ENCODE assay signal across 20 cellular contexts in genomic region chr3:152155246-152155645, GRCh38.
DNase-seq lines count a peak whose midpoint lies in the region; TF ChIP-seq lines count a peak whose summit lies in the region.
"Had no signal": no experiment of that assay in that cellular context is flagged by ENCODE, and none has a peak within 500 bp of the region (broad histone marks: within the 10 kb centered on the region; RNA-seq: fewer than 3 reads in every experiment).

No MANE protein-coding gene starts in this region.

- no peaks in the 10 kb centered on the region for H3K27me3 Mint-ChIP-seq in chondrocyte (ENCODE audit: low read depth)
- H3K27me3 Mint-ChIP-seq: B cell; CD4-positive, CD25-positive, alpha-beta regulatory T cell; IgD-negative memory B cell had no signal

- H4K20me1 ChIP-seq in PC-9 (ENCODE audit: insufficient read depth): no peaks in the 10 kb centered on the region

- H3K4me2 ChIP-seq in PC-9 (no peak overlapping the region), mesendoderm (ENCODE audit: low read length) (no peak overlapping the region), neuronal stem cell (ENCODE audit: insufficient read depth, low read length, poor library complexity, severe bottlenecking) (no peak overlapping the region)

- H3K27ac ChIP-seq in PC-9 (no peak overlapping the region), rectal smooth muscle tissue (ENCODE audit: low read depth, low read length) (peak overlapping the region; percentile 72), vagina (peak overlapping the region; percentile 76), mesendoderm (ENCODE audit: low read depth, low read length) (no peak overlapping the region), neuronal stem cell (replicated peaks; ENCODE audit: low read length) (no peak overlapping the region)

- H2BK15ac ChIP-seq in mesendoderm (replicated peaks; ENCODE audit: low read depth) (no peak overlapping the region), neuronal stem cell (ENCODE audit: low read length) (no peak overlapping the region)

- H2AK5ac ChIP-seq in mesendoderm (ENCODE audit: low read length): no peak overlapping the region
- H2AK5ac ChIP-seq in neuronal stem cell (ENCODE audit: low read depth, low read length): no peak overlapping the region

- 0 out of 2 replicates have a peak overlapping the region, but pooled peaks have one; percentile 31 for H2AFZ ChIP-seq in PC-9
- no peak overlapping the region for H2AFZ ChIP-seq in neuronal stem cell (ENCODE audit: low read length)

- CTCF ChIA-PET in PC-9 (lab: Charles Lee): no interaction called here

- H2BK12ac ChIP-seq in neuronal stem cell (ENCODE audit: low read length): no peak overlapping the region

- TF ChIP-seq POLR2A in vagina (IDR thresholded peaks at IDR 0.05): no peak

- H3K56ac ChIP-seq in mesendoderm (ENCODE audit: low read length): no peak overlapping the region

- no peak overlapping the region for H4K5ac ChIP-seq in mesendoderm (ENCODE audit: low read length)

- H2BK120ac ChIP-seq in mesendoderm (ENCODE audit: low read depth, low read length) (no peak overlapping the region), neuronal stem cell (ENCODE audit: low read depth, low read length) (no peak overlapping the region)

- H3K36me3 ChIP-seq in PC-9 (ENCODE audit: low read depth) (no peaks in the 10 kb centered on the region), rectal smooth muscle tissue (ENCODE audit: control insufficient read depth, insufficient read depth, low read length) (no peaks in the 10 kb centered on the region), vagina (no peaks in the 10 kb centered on the region), mesendoderm (ENCODE audit: control insufficient read depth, insufficient read depth, low read length) (no peaks in the 10 kb centered on the region), neuronal stem cell (replicated peaks in 1 of 2; ENCODE audit: control insufficient read depth in 2 of 2, insufficient read depth in 2 of 2, low read length in 2 of 2) (no peaks in the 10 kb centered on the region)

- no peaks in the 10 kb centered on the region for H3K36me3 Mint-ChIP-seq in chondrocyte (ENCODE audit: low read depth)

- H3K4ac ChIP-seq in mesendoderm (ENCODE audit: low read depth, low read length) (no peak overlapping the region), neuronal stem cell (ENCODE audit: low read length) (no peak overlapping the region)

- intact Hi-C loops in PC-9 (cut with micrococcal nuclease; ENCODE audit: unreplicated experiment) (no loop called here), vagina (cut with DNase I) (no loop called here)

- no peak overlapping the region for H4K8ac ChIP-seq in mesendoderm (ENCODE audit: low read depth, low read length)
- no peak overlapping the region for H4K8ac ChIP-seq in neuronal stem cell (ENCODE audit: low read depth, low read length)

- H2BK5ac ChIP-seq in mesendoderm (ENCODE audit: low read length) (no peak overlapping the region), neuronal stem cell (ENCODE audit: low read length) (no peak overlapping the region)

- POLR2A ChIA-PET in PC-9 (lab: Charles Lee; ENCODE audit: unreplicated experiment): interaction anchor here (0.6 kb wide), 1 partner anchor 1718 kb away, joined by 11 read pairs; no protein-coding TSS in a partner anchor

- peaks cover 50% of the 10 kb centered on the region for H3K4me1 Mint-ChIP-seq in chondrocyte (ENCODE audit: low read depth)
- H3K4me1 Mint-ChIP-seq: B cell had no signal

- H3K4me1 ChIP-seq in PC-9 (replicated peaks; ENCODE audit: insufficient read depth) (no peaks in the 10 kb centered on the region), rectal smooth muscle tissue (ENCODE audit: control insufficient read depth, insufficient read depth, low read length) (peaks cover 22% of the 10 kb centered on the region), vagina (peaks cover 18% of the 10 kb centered on the region), mesendoderm (ENCODE audit: control insufficient read depth, low read depth, low read length) (no peaks in the 10 kb centered on the region), neuronal stem cell (ENCODE audit: control insufficient read depth in 2 of 2, insufficient read depth in 1 of 2, low read depth in 1 of 2, low read length in 2 of 2) (no peaks in the 10 kb centered on the region)
- H3K4me1 ChIP-seq: Caco-2 had no signal

- TF ChIP-seq CTCF in PC-9 (conservative IDR thresholded peaks at IDR 0.05) (no peak), chondrocyte (IDR thresholded peaks at IDR 0.05) (no peak), vagina (IDR thresholded peaks at IDR 0.05) (no peak)

- H3K79me1 ChIP-seq in mesendoderm (ENCODE audit: low read length) (no peaks in the 10 kb centered on the region), neuronal stem cell (ENCODE audit: low read depth, low read length) (no peaks in the 10 kb centered on the region)

- H3K27me3 ChIP-seq in PC-9 (ENCODE audit: insufficient read depth, low read depth) (no peaks in the 10 kb centered on the region), rectal smooth muscle tissue (ENCODE audit: control insufficient read depth, insufficient read depth, low read length) (no peaks in the 10 kb centered on the region), vagina (no peaks in the 10 kb centered on the region), mesendoderm (ENCODE audit: insufficient read depth, low read length, poor library complexity) (no peaks in the 10 kb centered on the region), neuronal stem cell (ENCODE audit: control insufficient read depth in 3 of 3, insufficient read depth in 3 of 3, low read depth in 1 of 3, low read length in 3 of 3) (no peaks in the 10 kb centered on the region)

- H4K91ac ChIP-seq in neuronal stem cell (ENCODE audit: low read depth, low read length, poor library complexity): no peak overlapping the region

- no peak overlapping the region for H3K14ac ChIP-seq in neuronal stem cell (ENCODE audit: low read length)

- peak overlapping the region; percentile 31 for H3K4me3 Mint-ChIP-seq in chondrocyte (ENCODE audit: unreplicated experiment)
- H3K4me3 Mint-ChIP-seq: B cell; CD4-positive, CD25-positive, alpha-beta regulatory T cell; IgD-negative memory B cell had no signal

- no TSS peak for BruUV-seq in PC-9 (replicated peaks; lab: Mats Ljungman, UMichigan)

- H3F3A ChIP-seq in PC-9 (ENCODE audit: insufficient read depth, low read depth): no peaks in the 10 kb centered on the region

- H3K9me3 Mint-ChIP-seq in chondrocyte (ENCODE audit: low read depth): no peaks in the 10 kb centered on the region
- H3K9me3 Mint-ChIP-seq: CD4-positive, CD25-positive, alpha-beta regulatory T cell; IgD-negative memory B cell had no signal

- H3K23ac ChIP-seq in mesendoderm (ENCODE audit: low read length): no peak overlapping the region
- H3K23ac ChIP-seq in neuronal stem cell (ENCODE audit: low read depth, low read length, poor library complexity): no peak overlapping the region

- H3K9me3 ChIP-seq in PC-9 (ENCODE audit: insufficient read depth, low read depth) (no peaks in the 10 kb centered on the region), vagina (no peaks in the 10 kb centered on the region), neuronal stem cell (replicated peaks in 1 of 2; ENCODE audit: control insufficient read depth in 2 of 2, insufficient read depth in 1 of 2, low read depth in 1 of 2, low read length in 2 of 2) (no peaks in the 10 kb centered on the region)
- H3K9me3 ChIP-seq: Caco-2 had no signal

- H3K9me2 ChIP-seq in PC-9 (ENCODE audit: insufficient read depth): no peaks in the 10 kb centered on the region

- no CpG with 5 or more reads among the region's 3 CpGs for WGBS in mesendoderm (ENCODE audit: extremely low coverage, insufficient coverage, low lambda C conversion rate)
- no CpG with 5 or more reads among the region's 3 CpGs for WGBS in neuronal stem cell (ENCODE audit: extremely low coverage in 2 of 2, insufficient read length in 2 of 2, insufficient replicate concordance in 1 of 2), 2 donors

- H3K9ac ChIP-seq in rectal smooth muscle tissue (ENCODE audit: low read length): no peak overlapping the region
- H3K9ac ChIP-seq in mesendoderm (ENCODE audit: low read length): no peak overlapping the region
- no peak overlapping the region for H3K9ac ChIP-seq in neuronal stem cell (ENCODE audit: low read depth, low read length, poor library complexity)

- DNase-seq in PC-9: no peak
- no peak for DNase-seq in chondrocyte (ENCODE audit: low spot score)
- DNase-seq in vagina (ENCODE audit: extremely low spot score in 2 of 2): no peak
- no peak for DNase-seq in mesendoderm
- no peak for DNase-seq in neuronal stem cell (ENCODE audit: low spot score)
- no peak for DNase-seq in AG20443 (ENCODE audit: low spot score)
- DNase-seq in activated CD4-positive, alpha-beta T cell treated with anti-CD3 and anti-CD28 coated beads for 48 hours: no peak
- DNase-seq: ACHN; Caco-2; CD4-positive, CD25-positive, alpha-beta regulatory T cell; DMS153; NCI-H1105 treated with DMSO at 0.1 percent for 48 hours; NCI-H1930; NCI-H2171; NCI-H446 treated with DMSO at 0.1 percent for 48 hours; OCI-M1; RPMI8226 had no signal

- no peak overlapping the region for H3K4me3 ChIP-seq in PC-9
- H3K4me3 ChIP-seq in rectal smooth muscle tissue (ENCODE audit: low read length): no peak overlapping the region
- no peak overlapping the region for H3K4me3 ChIP-seq in vagina
- H3K4me3 ChIP-seq in mesendoderm (ENCODE audit: low read length): no peak overlapping the region
- no peak overlapping the region for H3K4me3 ChIP-seq in neuronal stem cell (ENCODE audit: low read length in 2 of 2)

- H3K18ac ChIP-seq in mesendoderm (ENCODE audit: low read length) (no peak overlapping the region), neuronal stem cell (ENCODE audit: low read length) (no peak overlapping the region)

- H3K79me2 ChIP-seq in PC-9 (ENCODE audit: low read depth): no peaks in the 10 kb centered on the region
- H3K79me2 ChIP-seq in mesendoderm (ENCODE audit: control insufficient read depth, insufficient read depth, low read length): no peaks in the 10 kb centered on the region

- peak overlapping the region; percentile 86 for H3K27ac Mint-ChIP-seq in chondrocyte (ENCODE audit: unreplicated experiment)
- H3K27ac Mint-ChIP-seq: B cell; CD4-positive, CD25-positive, alpha-beta regulatory T cell; IgD-negative memory B cell had no signal

Comparison
In these comparisons a context has a peak if more than half of its experiments do, and no peak if none do; other contexts are left out.
1. H3K27ac ChIP-seq: peak in rectal smooth muscle tissue (single experiment) and vagina (single experiment); none in PC-9 (single experiment), mesendoderm (single experiment) and neuronal stem cell (single experiment).